In genomic region chr3:123076496-123077418, GRCh38 we compare ENCODE assay signal across 10 cellular contexts. TPM values are rescaled to one million over a fixed set of nuclear protein-coding genes. Genes with fewer than 3 reads are reported as not detected.
DNase-seq lines count a peak whose midpoint lies in the region; ATAC-seq, FAIRE-seq and TF ChIP-seq lines count a peak whose summit lies in the region.
"Had no signal": no experiment of that assay in that cellular context is flagged by ENCODE, and none has a peak within 500 bp of the region (broad histone marks: within the 10 kb centered on the region; RNA-seq: fewer than 3 reads in every experiment).

No MANE protein-coding gene starts in this region.

- BruUV-seq in A673 (replicated peaks; lab: Mats Ljungman, UMichigan): no TSS peak

- intact Hi-C loops in A673 (cut with micrococcal nuclease; ENCODE audit: unreplicated experiment) (no loop called here), lower lobe of right lung (cut with DNase I) (no loop called here)

- no peak for TF ChIP-seq CTCF in A673 (conservative IDR thresholded peaks at IDR 0.05; ENCODE audit: low read depth, low read length)
- TF ChIP-seq CTCF in chondrocyte (IDR thresholded peaks at IDR 0.05): no peak
- TF ChIP-seq CTCF in lower lobe of right lung (IDR thresholded peaks at IDR 0.05): no peak

- CTCF ChIA-PET in A673 (lab: Charles Lee): no interaction called here

- peaks cover 93% of the 10 kb centered on the region for H3K4me1 Mint-ChIP-seq in chondrocyte (ENCODE audit: low read depth)

- no peaks in the 10 kb centered on the region for H3K27me3 Mint-ChIP-seq in chondrocyte (ENCODE audit: low read depth)
- H3K27me3 Mint-ChIP-seq: IgD-negative memory B cell had no signal

- H3K9me3 ChIP-seq in A673 (ENCODE audit: low read depth, low read length, poor library complexity, severe bottlenecking) (no peaks in the 10 kb centered on the region), lower lobe of right lung (no peaks in the 10 kb centered on the region), HAP-1 (no peaks in the 10 kb centered on the region)

- no peak overlapping the region for H3K4me3 Mint-ChIP-seq in chondrocyte (ENCODE audit: unreplicated experiment)
- H3K4me3 Mint-ChIP-seq: IgD-negative memory B cell had no signal

- no peak for TF ChIP-seq POLR2A in GM12892 (IDR thresholded peaks at IDR 0.05; ENCODE audit: low read depth, low read length)

- H3K9me3 Mint-ChIP-seq in chondrocyte (ENCODE audit: low read depth): no peaks in the 10 kb centered on the region
- H3K9me3 Mint-ChIP-seq: IgD-negative memory B cell had no signal

- H3K27me3 ChIP-seq in A673 (replicated peaks; ENCODE audit: insufficient read depth, low read depth, low read length, poor library complexity) (no peaks in the 10 kb centered on the region), lower lobe of right lung (ENCODE audit: low read depth) (no peaks in the 10 kb centered on the region), HAP-1 (ENCODE audit: low read depth) (no peaks in the 10 kb centered on the region)

- H3K36me3 ChIP-seq in A673 (ENCODE audit: insufficient read depth, low read length, poor library complexity, severe bottlenecking): no peaks in the 10 kb centered on the region
- H3K36me3 ChIP-seq in lower lobe of right lung: no peaks in the 10 kb centered on the region
- H3K36me3 ChIP-seq in HAP-1 (replicated peaks): no peaks in the 10 kb centered on the region

- H3K4me1 ChIP-seq in A673 (ENCODE audit: insufficient read depth, low read length, poor library complexity, severe bottlenecking) (peaks cover 22% of the 10 kb centered on the region), lower lobe of right lung (peaks cover 43% of the 10 kb centered on the region), HAP-1 (no peaks in the 10 kb centered on the region)

- DNase-seq in A673 (ENCODE audit: low spot score) (peak; percentile 62), NCI-H128 (lab: John Stamatoyannopoulos, UW; ENCODE audit: unreplicated experiment) (peak; percentile 88), chondrocyte (ENCODE audit: low spot score) (no peak), lower lobe of right lung (peak; percentile 73), HAP-1 (ENCODE audit: low spot score in 2 of 2) (no peak), GM12892 (ENCODE audit: insufficient read length) (no peak)
- DNase-seq in effector CD8-positive, alpha-beta T cell (lab: John Stamatoyannopoulos, UW): no peak
- DNase-seq: activated effector memory CD4-positive, alpha-beta T cell treated with anti-CD3 and anti-CD28 coated beads, Interleukin-2, amount 50 U/mL, for 16 hours had no signal

- H3K4me3 ChIP-seq in A673 (ENCODE audit: low read depth, low read length, poor library complexity, severe bottlenecking) (no peak overlapping the region), lower lobe of right lung (no peak overlapping the region), HAP-1 (no peak overlapping the region)

- H3K36me3 Mint-ChIP-seq in chondrocyte (ENCODE audit: low read depth): peaks cover 2% of the 10 kb centered on the region
- H3K36me3 Mint-ChIP-seq: IgD-negative memory B cell had no signal

- no peak for FAIRE-seq in GM12892 (lab: Jason Lieb, UNC)

- ATAC-seq in lower lobe of right lung (peak; percentile 31 to 64), HG02884 (IDR thresholded peaks at IDR 0.05; ENCODE audit: unreplicated experiment) (no peak)

- POLR2A ChIA-PET in A673 (lab: Charles Lee; ENCODE audit: low non-redundant PET): no interaction called here

- peak overlapping the region; percentile 70 for H3K27ac Mint-ChIP-seq in chondrocyte (ENCODE audit: unreplicated experiment)
- H3K27ac Mint-ChIP-seq: IgD-negative memory B cell had no signal

- no peak overlapping the region for H3K27ac ChIP-seq in A673 (ENCODE audit: low read depth, low read length, poor library complexity, severe bottlenecking)
- H3K27ac ChIP-seq in lower lobe of right lung: peak overlapping the region; percentile 39

- in situ Hi-C loops in HAP-1 (cut with MboI; ENCODE audit: low sequenced_read_pairs): no loop called here

RNA-seq across cellular contexts. Expression of gene PDIA5, which starts 9.9 kb away (rescaled TPM):
- 28.6 and 33.4 TPM in 2 replicates for total RNA-seq in A673 (2021)
- 82.7 to 129 TPM (median 128 TPM) in 3 replicates for total RNA-seq in chondrocyte
- 29.3 TPM for total RNA-seq in lower lobe of right lung
- 18.2 TPM for polyA plus RNA-seq in GM12892 (2012; ENCODE audit: missing spikeins)

RNA-seq across cellular contexts. Expression of gene SEMA5B, which starts 49.2 kb away (rescaled TPM):
- total RNA-seq in A673 (2021): 7.6 and 9.2 TPM in 2 replicates
- total RNA-seq in chondrocyte: 3.1 to 68.8 TPM (median 68.4 TPM) in 3 replicates
- 0.71 TPM for total RNA-seq in lower lobe of right lung
- polyA plus RNA-seq in GM12892 (2012; ENCODE audit: missing spikeins): not detected
- polyA plus RNA-seq: IgD-negative memory B cell had no signal

Comparison
In these comparisons a context has a peak if more than half of its experiments do, and no peak if none do; other contexts are left out.
1. DNase-seq: peak in A673 (single experiment), NCI-H128 (single experiment) and lower lobe of right lung (single experiment); none in chondrocyte (single experiment), effector CD8-positive, alpha-beta T cell (single experiment), HAP-1 (0 of 2) and GM12892 (single experiment).